ENCODE assay signal across 31 cellular contexts in the genomic region with DNA sequence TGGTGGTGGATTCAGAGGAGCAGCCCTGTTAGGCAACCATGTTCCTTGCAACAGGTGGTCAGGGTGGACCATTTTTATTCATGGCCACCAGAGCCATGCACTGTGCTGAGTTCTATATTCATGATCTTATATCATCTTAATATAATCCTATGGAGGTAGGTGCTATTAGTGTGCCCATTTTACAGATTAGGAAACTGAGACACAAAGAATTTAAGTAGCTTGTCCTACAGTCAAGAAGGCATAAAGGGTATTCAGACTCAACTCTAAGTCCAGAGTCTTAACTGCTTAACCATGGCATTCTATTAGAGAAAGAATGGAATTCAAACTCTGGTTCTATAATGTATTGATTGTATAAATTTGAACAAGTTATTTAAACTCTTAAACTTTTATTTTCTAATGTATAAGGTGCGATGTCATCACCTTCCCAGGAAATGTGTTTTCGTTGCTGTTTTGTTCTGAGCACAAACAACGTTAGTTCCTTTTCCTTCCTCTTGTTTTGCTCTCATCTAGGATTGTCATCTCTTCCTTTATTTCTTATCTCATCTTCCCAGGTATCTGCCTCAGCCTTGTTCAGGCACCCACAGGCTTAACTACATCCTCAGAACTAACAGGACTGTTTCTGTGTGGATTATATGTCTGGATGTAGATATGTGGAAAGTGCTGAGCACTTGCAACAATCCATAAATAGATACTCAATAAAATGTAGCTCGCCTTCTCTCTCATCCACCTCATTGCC.
"Had no signal": no experiment of that assay in that cellular context is flagged by ENCODE, and none has a peak within 500 bp of the region (broad histone marks: within the 10 kb centered on the region; RNA-seq: fewer than 3 reads in every experiment).

No MANE protein-coding gene starts in this region.

- H3K36me3 ChIP-seq: cardiac muscle cell, neural progenitor cell, spleen had no signal

- H3K4me1 ChIP-seq: parathyroid adenoma, spleen had no signal

- H3K27me3 ChIP-seq: body of pancreas, cardiac muscle cell, neural progenitor cell, spleen, testis had no signal

- H3K27ac ChIP-seq: cardiac muscle cell, coronary artery, neural progenitor cell, parathyroid adenoma, spleen, testis, VCaP had no signal

- DNase-seq: activated CD4-positive, alpha-beta T cell treated with anti-CD3 and anti-CD28 coated beads for 48 hours; activated CD4-positive, alpha-beta T cell treated with anti-CD3 and anti-CD28 coated beads, Interleukin-2, amount 50 U/mL, for 48 hours; activated CD8-positive, alpha-beta memory T cell treated with anti-CD3 and anti-CD28 coated beads for 24 hours; activated effector memory CD4-positive, alpha-beta T cell treated with Interleukin-2 at 50 U/mL for 16 hours; activated naive CD4-positive, alpha-beta T cell treated with Interleukin-2 at 50 U/mL for 16 hours; anterior cingulate cortex; body of pancreas; effector memory CD8-positive, alpha-beta T cell; foreskin fibroblast; head of caudate nucleus; hypothalamus; immature natural killer cell; kidney; left colon; natural killer cell; occipital lobe; right cardiac atrium; spleen; stimulated activated CD4-positive, alpha-beta T cell treated with anti-CD3 and anti-CD28 coated beads, Interleukin-4, amount 100 ng/mL, for 1 hour; stimulated activated naive CD8-positive, alpha-beta T cell treated with anti-CD3 and anti-CD28 coated beads, Interleukin-15, Interleukin-2, amounts not matched to agents 100 U/mL and 50 U/mL, for 24 hours; T-helper 2 cell; testis; trophoblast cell had no signal

- H3K4me3 ChIP-seq: body of pancreas, cardiac muscle cell, coronary artery, neural progenitor cell, spleen, testis had no signal

- H3K9me3 ChIP-seq: body of pancreas, spleen, testis had no signal

- H3K9ac ChIP-seq: neural progenitor cell, parathyroid adenoma had no signal

- H2AFZ ChIP-seq: neural progenitor cell, parathyroid adenoma had no signal

- ATAC-seq: activated CD4-positive, CD25-positive, alpha-beta regulatory T cell treated with anti-CD3 and anti-CD28 coated beads, Interleukin-2, amount 50 U/mL, for 24 hours; body of pancreas; effector memory CD8-positive, alpha-beta T cell; esophagus mucosa; left colon; natural killer cell; right cardiac atrium; stimulated activated naive CD8-positive, alpha-beta T cell treated with anti-CD3 and anti-CD28 coated beads, Interleukin-15, Interleukin-2, amounts not matched to agents 100 U/mL and 50 U/mL, for 24 hours had no signal

- FAIRE-seq: kidney, urothelium cell line had no signal
